1 cellular context compared by ENCODE assay signal in the genomic region with DNA sequence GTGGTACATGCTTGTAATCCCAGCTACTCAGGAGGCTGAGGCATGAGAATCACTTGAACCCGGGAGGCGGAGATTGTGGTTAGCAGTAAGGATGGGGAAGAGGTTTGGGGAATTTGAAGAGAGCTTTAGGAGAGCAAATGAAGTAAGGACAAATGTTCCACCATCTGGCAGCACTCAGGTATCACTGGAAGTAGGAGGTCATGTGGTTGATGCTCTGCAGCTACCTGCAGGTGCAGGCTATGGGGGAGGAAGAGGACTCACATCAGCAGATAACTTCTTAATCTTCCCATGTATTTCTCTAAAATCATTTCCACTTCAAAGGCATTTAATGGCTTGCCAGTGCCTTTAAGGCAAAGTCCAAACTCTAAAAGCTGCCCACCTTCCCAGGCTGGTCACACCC.
A peak's percentile ranks its signal among the peaks of the same experiment; 100 is the strongest.
TF ChIP-seq lines count a peak whose summit lies in the region.

No MANE protein-coding gene starts in this region.

TF ChIP-seq in HepG2, 621 proteins besides CTCF, POLR2A, EP300 and RAD21:
- TF ChIP-seq GFI1 (CRISPR knock-in tag; IDR thresholded peaks at IDR 0.05; ENCODE audit: borderline replicate concordance) (0 out of 2 replicates have a peak, but pooled peaks have one; percentile 17), HNF1B (CRISPR knock-in tag; IDR thresholded peaks at IDR 0.05) (no peak)
